ENCODE assay signal across 2 cellular contexts in the genomic region with DNA sequence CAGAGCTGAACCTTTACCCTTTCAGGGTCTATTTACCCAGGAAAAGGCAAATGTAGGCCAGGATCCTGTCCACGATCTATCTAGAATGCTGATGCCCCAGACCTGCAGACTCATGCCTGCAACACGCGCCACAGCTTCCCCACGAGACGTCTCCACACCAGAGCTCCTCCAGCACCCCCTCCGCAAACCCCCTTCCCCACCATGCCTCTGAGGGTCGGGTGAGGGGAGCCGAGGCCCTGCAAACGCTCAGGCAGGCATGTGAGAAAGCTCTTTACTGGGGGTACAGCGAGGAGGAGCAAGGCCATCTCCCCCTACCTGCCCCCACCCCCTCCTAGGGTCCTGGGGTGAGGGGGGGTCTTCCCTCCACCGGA.
TF ChIP-seq lines count a peak whose summit lies in the region.

No MANE protein-coding gene starts in this region.

TF ChIP-seq in SK-N-SH, 30 proteins besides CTCF, POLR2A, EP300 and RAD21 (continued from another document):
- TF ChIP-seq, protein P1, sequence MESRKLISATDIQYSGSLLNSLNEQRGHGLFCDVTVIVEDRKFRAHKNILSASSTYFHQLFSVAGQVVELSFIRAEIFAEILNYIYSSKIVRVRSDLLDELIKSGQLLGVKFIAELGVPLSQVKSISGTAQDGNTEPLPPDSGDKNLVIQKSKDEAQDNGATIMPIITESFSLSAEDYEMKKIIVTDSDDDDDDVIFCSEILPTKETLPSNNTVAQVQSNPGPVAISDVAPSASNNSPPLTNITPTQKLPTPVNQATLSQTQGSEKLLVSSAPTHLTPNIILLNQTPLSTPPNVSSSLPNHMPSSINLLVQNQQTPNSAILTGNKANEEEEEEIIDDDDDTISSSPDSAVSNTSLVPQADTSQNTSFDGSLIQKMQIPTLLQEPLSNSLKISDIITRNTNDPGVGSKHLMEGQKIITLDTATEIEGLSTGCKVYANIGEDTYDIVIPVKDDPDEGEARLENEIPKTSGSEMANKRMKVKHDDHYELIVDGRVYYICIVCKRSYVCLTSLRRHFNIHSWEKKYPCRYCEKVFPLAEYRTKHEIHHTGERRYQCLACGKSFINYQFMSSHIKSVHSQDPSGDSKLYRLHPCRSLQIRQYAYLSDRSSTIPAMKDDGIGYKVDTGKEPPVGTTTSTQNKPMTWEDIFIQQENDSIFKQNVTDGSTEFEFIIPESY (IDR thresholded peaks at IDR 0.05; ENCODE audit: borderline replicate concordance, low read depth) = no peak
- TF ChIP-seq YY1 (IDR thresholded peaks at IDR 0.05; ENCODE audit: low read depth) (no peak), RCOR1 (IDR thresholded peaks at IDR 0.05; ENCODE audit: low read length) (no peak), GABPA (IDR thresholded peaks at IDR 0.05; ENCODE audit: low read depth) (no peak)

TF ChIP-seq in SK-N-SH treated with all-trans-retinoic acid at 6 μM for 48 hours, 23 proteins besides CTCF, POLR2A, EP300 and RAD21 (continued from another document):
- TF ChIP-seq, protein P2, sequence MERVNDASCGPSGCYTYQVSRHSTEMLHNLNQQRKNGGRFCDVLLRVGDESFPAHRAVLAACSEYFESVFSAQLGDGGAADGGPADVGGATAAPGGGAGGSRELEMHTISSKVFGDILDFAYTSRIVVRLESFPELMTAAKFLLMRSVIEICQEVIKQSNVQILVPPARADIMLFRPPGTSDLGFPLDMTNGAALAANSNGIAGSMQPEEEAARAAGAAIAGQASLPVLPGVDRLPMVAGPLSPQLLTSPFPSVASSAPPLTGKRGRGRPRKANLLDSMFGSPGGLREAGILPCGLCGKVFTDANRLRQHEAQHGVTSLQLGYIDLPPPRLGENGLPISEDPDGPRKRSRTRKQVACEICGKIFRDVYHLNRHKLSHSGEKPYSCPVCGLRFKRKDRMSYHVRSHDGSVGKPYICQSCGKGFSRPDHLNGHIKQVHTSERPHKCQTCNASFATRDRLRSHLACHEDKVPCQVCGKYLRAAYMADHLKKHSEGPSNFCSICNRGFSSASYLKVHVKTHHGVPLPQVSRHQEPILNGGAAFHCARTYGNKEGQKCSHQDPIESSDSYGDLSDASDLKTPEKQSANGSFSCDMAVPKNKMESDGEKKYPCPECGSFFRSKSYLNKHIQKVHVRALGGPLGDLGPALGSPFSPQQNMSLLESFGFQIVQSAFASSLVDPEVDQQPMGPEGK (CRISPR knock-in tag; IDR thresholded peaks at IDR 0.05; ENCODE audit: borderline replicate concordance) = no peak
- TF ChIP-seq RARB (CRISPR knock-in tag; IDR thresholded peaks at IDR 0.05) (no peak), TOX (CRISPR knock-in tag; IDR thresholded peaks at IDR 0.05; ENCODE audit: borderline replicate concordance) (no peak)
TF ChIP-seq in SK-N-SH treated with all-trans-retinoic acid at 6 μM for 48 hours: peak in this region for 0.
